In the genomic region with DNA sequence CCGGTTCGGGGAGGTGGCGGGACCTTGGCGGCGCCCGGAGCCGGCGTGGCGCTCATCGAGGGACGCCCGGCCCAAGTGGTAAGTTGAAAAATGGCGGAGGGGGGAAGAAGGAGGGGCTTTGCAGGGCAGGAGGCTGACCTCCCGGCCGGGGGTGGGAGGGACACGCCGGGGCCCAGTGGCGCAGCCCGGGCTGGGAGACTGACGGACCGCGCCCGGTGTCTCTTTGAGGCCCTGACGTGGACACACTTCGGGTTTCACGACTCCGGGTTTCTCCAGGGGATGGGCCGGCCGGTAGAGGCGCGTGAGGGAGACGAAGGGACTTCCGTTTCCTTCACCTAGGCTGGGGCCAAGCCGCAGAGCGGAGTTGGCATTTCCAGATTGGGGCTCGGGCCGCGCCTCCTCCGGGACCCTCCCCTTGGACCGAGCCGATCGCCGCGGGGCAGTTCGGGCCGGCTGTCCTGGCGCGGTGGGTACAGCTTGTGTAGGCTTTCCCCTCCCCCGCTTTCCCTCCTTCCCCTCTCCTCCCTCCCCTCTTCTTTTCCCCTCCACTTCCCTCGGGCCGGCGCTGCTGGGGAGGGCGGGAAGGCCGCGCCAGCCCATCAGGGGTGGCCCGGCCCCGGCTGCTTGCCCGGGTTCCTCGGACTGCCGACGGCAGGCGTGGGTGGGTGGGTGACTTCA, we compare ENCODE assay signal across 8 cellular contexts. TPM values are rescaled to one million over a fixed set of nuclear protein-coding genes. Genes with fewer than 3 reads are reported as not detected.
DNase-seq lines count a peak whose midpoint lies in the region; FAIRE-seq and TF ChIP-seq lines count a peak whose summit lies in the region.

A gene (plus strand): TSS at position 226 of the 678 bp plus-strand sequence. CDS start 25,610 bp downstream, outside the sequence.

- intact Hi-C loops in ovary (cut with DNase I) (no loop called here), thyroid gland (cut with DNase I) (no loop called here)

- no peaks in the 10 kb centered on the region for H3K9me3 Mint-ChIP-seq in activated naive CD8-positive, alpha-beta T cell (ENCODE audit: low read depth)
- H3K9me3 Mint-ChIP-seq in glutamatergic neuron (ENCODE audit: unreplicated experiment) = peaks cover 5% of the 10 kb centered on the region

- H3K4me3 ChIP-seq in LNCaP clone FGC (ENCODE audit: low read depth, low read length) (peak within 1 kb of the TSS; percentile 71), ovary (peak within 1 kb of the TSS; percentile 72), thyroid gland (replicated peaks in 1 of 3) (peak within 1 kb of the TSS in 2 of 3 donors; percentile 46 to 75)

- no peak for TF ChIP-seq CTCF in LNCaP clone FGC (IDR thresholded peaks at IDR 0.05; ENCODE audit: control insufficient read depth, extremely low read depth, insufficient read depth)
- TF ChIP-seq CTCF in glutamatergic neuron (IDR thresholded peaks at IDR 0.05; ENCODE audit: partially characterized antibody, unreplicated experiment) = no peak
- no peak for TF ChIP-seq CTCF in ovary (IDR thresholded peaks at IDR 0.05)
- TF ChIP-seq CTCF in thyroid gland (IDR thresholded peaks at IDR 0.05) = no peak

- H3K36me3 Mint-ChIP-seq in activated naive CD8-positive, alpha-beta T cell = no peaks in the 10 kb centered on the region
- H3K36me3 Mint-ChIP-seq in glutamatergic neuron (ENCODE audit: unreplicated experiment) = no peaks in the 10 kb centered on the region

- H3K27ac Mint-ChIP-seq in activated naive CD8-positive, alpha-beta T cell = peak within 1 kb of the TSS; percentile 93
- H3K27ac Mint-ChIP-seq in glutamatergic neuron (ENCODE audit: unreplicated experiment) = peak within 1 kb of the TSS; percentile 90

- DNase-seq in GOT3 (lab: John Stamatoyannopoulos, UW) (peak; percentile 57), LNCaP clone FGC (ENCODE audit: low read depth) (peak; percentile 75), SKM-1 (lab: John Stamatoyannopoulos, UW; ENCODE audit: unreplicated experiment) (peak; percentile 52), glutamatergic neuron (peak; percentile 78), ovary (peak; percentile 77 to 84 (median 80)), thyroid gland (peak; percentile 85 to 86)

- H3K27ac ChIP-seq in ovary = peak within 1 kb of the TSS; percentile 94 to 98
- peak within 1 kb of the TSS; percentile 92 to 94 (median 93) for H3K27ac ChIP-seq in thyroid gland

- WGBS in ovary, 3 donors = 28 to 48% (median 37%) methylated on average over 62 of the region's 62 CpGs
- WGBS in thyroid gland, 2 donors = 0 to 4% methylated on average over 5 to 23 of the region's 62 CpGs

- TF ChIP-seq EP300 in ovary (IDR thresholded peaks at IDR 0.05) = peak; percentile 52

- H3K36me3 ChIP-seq in ovary (no peaks in the 10 kb centered on the region), thyroid gland (no peaks in the 10 kb centered on the region)

- H3K4me3 Mint-ChIP-seq in activated naive CD8-positive, alpha-beta T cell = peak within 1 kb of the TSS; percentile 92
- peak within 1 kb of the TSS; percentile 91 for H3K4me3 Mint-ChIP-seq in glutamatergic neuron (ENCODE audit: unreplicated experiment)

- peak; percentile 50 for TF ChIP-seq POLR2A in ovary (IDR thresholded peaks at IDR 0.05)
- TF ChIP-seq POLR2A in thyroid gland (IDR thresholded peaks at IDR 0.05) = peak in 1 of 2 donors; percentile 60

- H3K9me3 ChIP-seq in ovary (no peaks in the 10 kb centered on the region), thyroid gland (no peaks in the 10 kb centered on the region)

- peaks cover 17% of the 10 kb centered on the region for H3K4me1 Mint-ChIP-seq in activated naive CD8-positive, alpha-beta T cell (ENCODE audit: low read depth)
- H3K4me1 Mint-ChIP-seq in glutamatergic neuron (ENCODE audit: low read depth, unreplicated experiment) = peaks cover 5% of the 10 kb centered on the region

- H3K27me3 Mint-ChIP-seq in activated naive CD8-positive, alpha-beta T cell = no peaks in the 10 kb centered on the region
- peaks cover 3% of the 10 kb centered on the region for H3K27me3 Mint-ChIP-seq in glutamatergic neuron (ENCODE audit: unreplicated experiment)

- H3K27me3 ChIP-seq in ovary (no peaks in the 10 kb centered on the region), thyroid gland (no peaks in the 10 kb centered on the region)

- peak; percentile 69 for FAIRE-seq in G401.6 (lab: Jason Lieb, UNC)

- H3K4me1 ChIP-seq in ovary (ENCODE audit: insufficient read depth) (no peaks in the 10 kb centered on the region), thyroid gland (peaks cover 0 to 4% of the 10 kb centered on the region in 2 donors)

RNA-seq across cellular contexts. Expression of the gene that starts here (rescaled TPM):
- 37.1 TPM for total RNA-seq in glutamatergic neuron (ENCODE audit: unreplicated experiment)
- 10 to 100 TPM; 20.0 to 56.0 (median 38.8) TPM for total RNA-seq in ovary
- 10 to 100 TPM; 12.4 to 18.4 TPM for polyA plus RNA-seq in ovary
- 10 to 100 TPM; 35.9 to 54.0 (median 48.8) TPM for total RNA-seq in thyroid gland

Comparison
In these comparisons a context has a peak if more than half of its experiments do, and no peak if none do; other contexts are left out.
1. Peak in every context shown above with its lines: DNase-seq, H3K4me3 ChIP-seq and H3K27ac ChIP-seq.